Comparison of ENCODE assay signal across 12 cellular contexts in genomic region chr3:142243134-142243533, GRCh38.
"Had no signal": no experiment of that assay in that cellular context is flagged by ENCODE, and none has a peak within 500 bp of the region (broad histone marks: within the 10 kb centered on the region; RNA-seq: fewer than 3 reads in every experiment).

No MANE protein-coding gene starts in this region.

- H3K27ac ChIP-seq: brain microvascular endothelial cell, gastroesophageal sphincter, parathyroid adenoma, skin epidermis, stomach, thoracic aorta had no signal

- H3K4me3 Mint-ChIP-seq: activated naive CD8-positive, alpha-beta T cell; neural crest cell had no signal

- H3K36me3 ChIP-seq: brain microvascular endothelial cell, gastroesophageal sphincter, stomach, thoracic aorta had no signal

- DNase-seq: activated gamma-delta T cell; activated T-cell treated with anti-CD3 and anti-CD28 coated beads, Interleukin-2, amount 50 U/mL, for 1 hour; brain microvascular endothelial cell; hippocampal formation; stomach had no signal

- H3K27me3 ChIP-seq: brain microvascular endothelial cell, gastroesophageal sphincter, stomach had no signal

- H3K4me1 ChIP-seq: gastroesophageal sphincter, parathyroid adenoma, stomach had no signal

- H2AFZ ChIP-seq: parathyroid adenoma had no signal

- H3K27ac Mint-ChIP-seq: activated naive CD8-positive, alpha-beta T cell had no signal

- H3K9ac ChIP-seq: parathyroid adenoma had no signal

- H3K9me3 ChIP-seq: gastroesophageal sphincter, stomach, thoracic aorta had no signal

- H3K36me3 Mint-ChIP-seq: activated naive CD8-positive, alpha-beta T cell had no signal

- H3K4me3 ChIP-seq: gastroesophageal sphincter, skin epidermis, stomach, thoracic aorta had no signal

- ATAC-seq: esophagus mucosa, gastroesophageal sphincter had no signal

- H3K79me2 ChIP-seq: parathyroid adenoma had no signal
